Comparison of ENCODE assay signal across 25 cellular contexts in genomic region chr2:52594036-52594435, GRCh38.
A peak's percentile ranks its signal among the peaks of the same experiment; 100 is the strongest.
DNase-seq lines count a peak whose midpoint lies in the region; ATAC-seq lines count a peak whose summit lies in the region.
"Had no signal": no experiment of that assay in that cellular context is flagged by ENCODE, and none has a peak within 500 bp of the region (broad histone marks: within the 10 kb centered on the region; RNA-seq: fewer than 3 reads in every experiment).

No MANE protein-coding gene starts in this region.

- no peak overlapping the region for H3K14ac ChIP-seq in neuronal stem cell (ENCODE audit: low read length)

- DNase-seq in DMS53 treated with DMSO at 0.1 percent for 48 hours (lab: John Stamatoyannopoulos, UW; ENCODE audit: unreplicated experiment) (peak; percentile 6), adipocyte (ENCODE audit: low read depth) (peak; percentile 24), fibroblast of peridontal ligament (ENCODE audit: extremely low read depth) (peak; percentile 6), neuronal stem cell (ENCODE audit: low spot score) (no peak)
- no peak for DNase-seq in effector memory CD4-positive, alpha-beta T cell
- DNase-seq: activated CD4-positive, alpha-beta memory T cell treated with anti-CD3 and anti-CD28 coated beads, Interleukin-2, amount 10 ng/mL, durations not matched to agents 7 days and 5 days; DND-41; effector memory CD8-positive, alpha-beta T cell; H7; NCI-H1092 treated with DMSO at 0.1 percent for 48 hours; NCI-H1930; NCI-H345; OCI-M1; retina; Right ventricle myocardium superior; spleen; stimulated activated CD4-positive, alpha-beta T cell treated with anti-CD3 and anti-CD28 coated beads, Interleukin-2, amount 100 ng/mL, for 48 hours; substantia nigra had no signal

- H2BK12ac ChIP-seq in neuronal stem cell (ENCODE audit: low read length) = no peak overlapping the region

- H3K4me3 ChIP-seq in adipocyte (ENCODE audit: low read length) (no peak overlapping the region), neuronal stem cell (ENCODE audit: low read length in 2 of 2) (no peak overlapping the region)
- H3K4me3 ChIP-seq in effector memory CD4-positive, alpha-beta T cell (ENCODE audit: insufficient read depth, low read depth, low read length, poor library complexity, severe bottlenecking) = no peak overlapping the region
- H3K4me3 ChIP-seq: A549, ascending aorta, spleen had no signal

- no peak overlapping the region for H3K18ac ChIP-seq in neuronal stem cell (ENCODE audit: low read length)

- H3K9me3 ChIP-seq in adipocyte (ENCODE audit: control insufficient read depth, low read length) = no peaks in the 10 kb centered on the region
- H3K9me3 ChIP-seq in neuronal stem cell (replicated peaks in 1 of 2; ENCODE audit: control insufficient read depth in 2 of 2, insufficient read depth in 1 of 2, low read depth in 1 of 2, low read length in 2 of 2) = no peaks in the 10 kb centered on the region
- no peaks in the 10 kb centered on the region for H3K9me3 ChIP-seq in effector memory CD4-positive, alpha-beta T cell (ENCODE audit: control insufficient read depth, low read length)
- H3K9me3 ChIP-seq: A549 had no signal

- H3K9ac ChIP-seq in adipocyte (ENCODE audit: low read length) = no peak overlapping the region
- no peak overlapping the region for H3K9ac ChIP-seq in neuronal stem cell (ENCODE audit: low read depth, low read length, poor library complexity)

- H2AK5ac ChIP-seq in neuronal stem cell (ENCODE audit: low read depth, low read length) = no peak overlapping the region

- no peak overlapping the region for H4K91ac ChIP-seq in neuronal stem cell (ENCODE audit: low read depth, low read length, poor library complexity)

- no peaks in the 10 kb centered on the region for H3K27me3 ChIP-seq in adipocyte (replicated peaks; ENCODE audit: control insufficient read depth, insufficient read depth, low read length)
- H3K27me3 ChIP-seq in neuronal stem cell (ENCODE audit: control insufficient read depth in 3 of 3, insufficient read depth in 3 of 3, low read depth in 1 of 3, low read length in 3 of 3) = no peaks in the 10 kb centered on the region
- H3K27me3 ChIP-seq in effector memory CD4-positive, alpha-beta T cell (replicated peaks; ENCODE audit: control insufficient read depth, insufficient read depth, low read length, poor library complexity, severe bottlenecking) = no peaks in the 10 kb centered on the region
- H3K27me3 ChIP-seq: ascending aorta, spleen had no signal

- H2BK15ac ChIP-seq in neuronal stem cell (ENCODE audit: low read length) = no peak overlapping the region

- no peak overlapping the region for H2BK5ac ChIP-seq in neuronal stem cell (ENCODE audit: low read length)

- H2AFZ ChIP-seq in neuronal stem cell (ENCODE audit: low read length) = peak overlapping the region; percentile 81

- WGBS in neuronal stem cell (ENCODE audit: extremely low coverage in 2 of 2, insufficient read length in 2 of 2, insufficient replicate concordance in 1 of 2), 2 donors = no CpG with 5 or more reads among the region's 2 CpGs

- no peak for ATAC-seq in GM21367 (IDR thresholded peaks at IDR 0.05; ENCODE audit: unreplicated experiment)
- no peak for ATAC-seq in HG02840 (IDR thresholded peaks at IDR 0.05; ENCODE audit: low FRiP score, unreplicated experiment)
- no peak for ATAC-seq in GM19463 (IDR thresholded peaks at IDR 0.05; ENCODE audit: unreplicated experiment)
- ATAC-seq: A549; activated CD4-positive, CD25-positive, alpha-beta regulatory T cell treated with anti-CD3 and anti-CD28 coated beads, Interleukin-2, amount 50 U/mL, for 24 hours; effector memory CD8-positive, alpha-beta T cell; stimulated activated effector memory CD8-positive, alpha-beta T cell treated with anti-CD3 and anti-CD28 coated beads, Interleukin-12 subunit alpha, Interleukin-12 subunit beta, amount 100 ng/mL, for 72 hours had no signal

- no peaks in the 10 kb centered on the region for H3K79me1 ChIP-seq in neuronal stem cell (ENCODE audit: low read depth, low read length)

- no peaks in the 10 kb centered on the region for H3K36me3 ChIP-seq in adipocyte (ENCODE audit: control insufficient read depth, insufficient read depth, low read length, severe bottlenecking)
- H3K36me3 ChIP-seq in neuronal stem cell (replicated peaks in 1 of 2; ENCODE audit: control insufficient read depth in 2 of 2, insufficient read depth in 2 of 2, low read length in 2 of 2) = no peaks in the 10 kb centered on the region
- H3K36me3 ChIP-seq in effector memory CD4-positive, alpha-beta T cell (ENCODE audit: control insufficient read depth, insufficient read depth, low read length) = no peaks in the 10 kb centered on the region
- H3K36me3 ChIP-seq: ascending aorta, spleen had no signal

- H3K23ac ChIP-seq in neuronal stem cell (ENCODE audit: low read depth, low read length, poor library complexity) = no peak overlapping the region

- H4K8ac ChIP-seq in neuronal stem cell (ENCODE audit: low read depth, low read length) = no peak overlapping the region

- no peak overlapping the region for H3K27ac ChIP-seq in neuronal stem cell (replicated peaks; ENCODE audit: low read length)
- H3K27ac ChIP-seq in effector memory CD4-positive, alpha-beta T cell (ENCODE audit: insufficient read depth, low read length, poor library complexity, severe bottlenecking) = no peak overlapping the region
- H3K27ac ChIP-seq: A549, ascending aorta, spleen had no signal

- H3K4me1 ChIP-seq in adipocyte (ENCODE audit: control insufficient read depth, insufficient read depth, low read length) = no peaks in the 10 kb centered on the region
- H3K4me1 ChIP-seq in neuronal stem cell (ENCODE audit: control insufficient read depth in 2 of 2, insufficient read depth in 1 of 2, low read depth in 1 of 2, low read length in 2 of 2) = peaks cover 1 to 3% of the 10 kb centered on the region in 2 donors
- H3K4me1 ChIP-seq in effector memory CD4-positive, alpha-beta T cell (ENCODE audit: control insufficient read depth, insufficient read depth, low read length, poor library complexity, severe bottlenecking) = no peaks in the 10 kb centered on the region
- H3K4me1 ChIP-seq: A549, ascending aorta, spleen had no signal

- no peak overlapping the region for H3K4me2 ChIP-seq in neuronal stem cell (ENCODE audit: insufficient read depth, low read length, poor library complexity, severe bottlenecking)
- H3K4me2 ChIP-seq: A549 had no signal

- no peak overlapping the region for H2BK120ac ChIP-seq in neuronal stem cell (ENCODE audit: low read depth, low read length)

- no peak overlapping the region for H3K4ac ChIP-seq in neuronal stem cell (ENCODE audit: low read length)

Comparison
In these comparisons a context has a peak if more than half of its experiments do, and no peak if none do; other contexts are left out.
1. DNase-seq: peak in DMS53 treated with DMSO at 0.1 percent for 48 hours (single experiment), adipocyte (single experiment) and fibroblast of peridontal ligament (single experiment); none in neuronal stem cell (single experiment) and effector memory CD4-positive, alpha-beta T cell (0 of 3).